22 cellular contexts compared by ENCODE assay signal in genomic region chr15:60530168-60530567, GRCh38. TPM values are rescaled to one million over a fixed set of nuclear protein-coding genes. Genes with fewer than 3 reads are reported as not detected.
DNase-seq lines count a peak whose midpoint lies in the region; ATAC-seq, FAIRE-seq and TF ChIP-seq lines count a peak whose summit lies in the region.
"Had no signal": no experiment of that assay in that cellular context is flagged by ENCODE, and none has a peak within 500 bp of the region (broad histone marks: within the 10 kb centered on the region; RNA-seq: fewer than 3 reads in every experiment).

No MANE protein-coding gene starts in this region.

- WGBS in HepG2 (ENCODE audit: low lambda C conversion rate) = 91% methylated on average over 4 of the region's 4 CpGs
- 71% methylated on average over 4 of the region's 4 CpGs for WGBS in right lobe of liver (ENCODE audit: insufficient coverage, low coverage, low lambda C conversion rate, missing lambda C conversion rate)
- 96 to 97% methylated on average over 4 of the region's 4 CpGs for WGBS in upper lobe of left lung, 2 donors

- peaks cover 82 to 100% of the 10 kb centered on the region in 2 donors for H3K4me1 Mint-ChIP-seq in immature natural killer cell
- H3K4me1 Mint-ChIP-seq in stimulated activated effector memory CD8-positive, alpha-beta T cell treated with anti-CD3 and anti-CD28 coated beads, Interleukin-12 subunit alpha, Interleukin-12 subunit beta, amount 100 ng/mL, for 72 hours = peaks cover 85% of the 10 kb centered on the region

- H3K27ac Mint-ChIP-seq in immature natural killer cell = peak overlapping the region in 4 of 6 donors; percentile 73 to 93 (median 88)
- H3K27ac Mint-ChIP-seq in stimulated activated effector memory CD8-positive, alpha-beta T cell treated with anti-CD3 and anti-CD28 coated beads, Interleukin-12 subunit alpha, Interleukin-12 subunit beta, amount 100 ng/mL, for 72 hours = peak overlapping the region; percentile 96

- TF ChIP-seq POLR2A in HepG2 (IDR thresholded peaks at IDR 0.05; ENCODE audit: insufficient read depth in 1 of 2, low read depth in 2 of 2, low read length in 2 of 2) = no peak
- TF ChIP-seq POLR2A in right lobe of liver (IDR thresholded peaks at IDR 0.05) = no peak
- TF ChIP-seq POLR2A in upper lobe of left lung (IDR thresholded peaks at IDR 0.05) = no peak

- H3K36me3 ChIP-seq in HepG2 (replicated peaks in 1 of 2; ENCODE audit: control insufficient read depth in 1 of 2, insufficient read depth in 2 of 2, low read length in 2 of 2) (peaks cover 11 to 46% of the 10 kb centered on the region in 2 experiments; a peak in 4 of 5 replicates), right lobe of liver (no peaks in the 10 kb centered on the region), upper lobe of left lung (peaks cover 0 to 4% (median 0%) of the 10 kb centered on the region in 4 donors)

- no peak for DNase-seq in HepG2 (ENCODE audit: low spot score)
- no peak for DNase-seq in right lobe of liver
- no peak for DNase-seq in immature natural killer cell
- DNase-seq in stimulated activated effector memory CD8-positive, alpha-beta T cell treated with anti-CD3 and anti-CD28 coated beads, Interleukin-12 subunit alpha, Interleukin-12 subunit beta, amount 100 ng/mL, for 72 hours (ENCODE audit: low spot score in 2 of 2) = no peak
- no peak for DNase-seq in upper lobe of left lung
- no peak for DNase-seq in sciatic nerve (ENCODE audit: low spot score)
- DNase-seq: AML-193, Kasumi-1, NCI-H1092 treated with DMSO at 0.1 percent for 48 hours, NCI-H1436, NCI-H187 treated with DMSO at 0.1 percent for 48 hours, NCI-H2171 treated with DMSO at 0.1 percent for 48 hours, NCI-H345, Right ventricle myocardium superior, RPMI8226 had no signal

- H3K79me2 ChIP-seq in HepG2 (ENCODE audit: insufficient read depth, low read length) = peaks cover 15% of the 10 kb centered on the region

- TF ChIP-seq RAD21 in HepG2 (CRISPR knock-in tag; IDR thresholded peaks at IDR 0.05) = no peak

- FAIRE-seq in HepG2 (lab: Jason Lieb, UNC) = no peak
- FAIRE-seq: A204.1, D721Med, GM19239 had no signal

- H3K9me3 Mint-ChIP-seq in immature natural killer cell = no peaks in the 10 kb centered on the region
- no peaks in the 10 kb centered on the region for H3K9me3 Mint-ChIP-seq in stimulated activated effector memory CD8-positive, alpha-beta T cell treated with anti-CD3 and anti-CD28 coated beads, Interleukin-12 subunit alpha, Interleukin-12 subunit beta, amount 100 ng/mL, for 72 hours

- no peak overlapping the region for H2AFZ ChIP-seq in HepG2 (ENCODE audit: low read length)

- POLR2A ChIA-PET in HepG2 (lab: Yijun Ruan, JAX) = no interaction called here

- H3K27me3 ChIP-seq in HepG2 (ENCODE audit: control insufficient read depth in 1 of 2, insufficient read depth in 2 of 2, low read length in 2 of 2) (no peaks in the 10 kb centered on the region), right lobe of liver (no peaks in the 10 kb centered on the region), upper lobe of left lung (no peaks in the 10 kb centered on the region)
- H3K27me3 ChIP-seq: BLaER1 treated with 17β-estradiol and CSF1 and Interleukin-3, amounts not matched to agents 10 nM and 100 nM had no signal

- peak overlapping the region; percentile 32 for H3K27ac ChIP-seq in HepG2 (ENCODE audit: extremely low read length, insufficient read depth, low read length)
- no peak overlapping the region for H3K27ac ChIP-seq in right lobe of liver
- peak overlapping the region; percentile 52; the same call in 1 of the 2 replicates for H3K27ac ChIP-seq in VCaP
- no peak overlapping the region for H3K27ac ChIP-seq in upper lobe of left lung
- H3K27ac ChIP-seq: BLaER1 treated with 17β-estradiol and CSF1 and Interleukin-3, amounts not matched to agents 10 nM and 100 nM had no signal

- H3K4me3 ChIP-seq in HepG2 (replicated peaks in 1 of 3; ENCODE audit: insufficient read depth in 1 of 3, low read depth in 2 of 3, low read length in 3 of 3) (no peak overlapping the region), right lobe of liver (no peak overlapping the region), upper lobe of left lung (no peak overlapping the region)
- H3K4me3 ChIP-seq: BLaER1 treated with 17β-estradiol and CSF1 and Interleukin-3, amounts not matched to agents 10 nM and 100 nM had no signal

- peaks cover 0 to 5% (median 0%) of the 10 kb centered on the region in 3 donors for H3K27me3 Mint-ChIP-seq in immature natural killer cell (ENCODE audit: low read depth in 3 of 3)

- H3K4me1 ChIP-seq in HepG2 (ENCODE audit: insufficient read depth, low read length) = peaks cover 23% of the 10 kb centered on the region
- H3K4me1 ChIP-seq in right lobe of liver = peaks cover 0 to 50% (median 16%) of the 10 kb centered on the region in 4 donors
- H3K4me1 ChIP-seq in upper lobe of left lung = peaks cover 0 to 9% (median 3%) of the 10 kb centered on the region in 4 donors

- intact Hi-C loops in HepG2 (cut with micrococcal nuclease; ENCODE audit: unreplicated experiment) (no loop called here), right lobe of liver (cut with DNase I) (no loop called here), sciatic nerve (cut with DNase I) (no loop called here)

- TF ChIP-seq EP300 in HepG2 (IDR thresholded peaks at IDR 0.05; ENCODE audit: low read depth in 2 of 2, low read length in 2 of 2) (no peak), HepG2 (CRISPR knock-in tag; IDR thresholded peaks at IDR 0.05; ENCODE audit: borderline replicate concordance) (no peak), upper lobe of left lung (IDR thresholded peaks at IDR 0.05) (no peak)

- BruUV-seq in HepG2 (replicated peaks; lab: Mats Ljungman, UMichigan) = no TSS peak

- TF ChIP-seq CTCF in HepG2 (CRISPR knock-in tag; IDR thresholded peaks at IDR 0.05) = no peak
- no peak for TF ChIP-seq CTCF in right lobe of liver (IDR thresholded peaks at IDR 0.05)
- TF ChIP-seq CTCF in VCaP (conservative IDR thresholded peaks at IDR 0.05) = no peak
- TF ChIP-seq CTCF in upper lobe of left lung (IDR thresholded peaks at IDR 0.05) = no peak

- H3K4me3 Mint-ChIP-seq in immature natural killer cell = no peak overlapping the region
- no peak overlapping the region for H3K4me3 Mint-ChIP-seq in stimulated activated effector memory CD8-positive, alpha-beta T cell treated with anti-CD3 and anti-CD28 coated beads, Interleukin-12 subunit alpha, Interleukin-12 subunit beta, amount 100 ng/mL, for 72 hours

- CTCF ChIA-PET in HepG2 (lab: Yijun Ruan, JAX; ENCODE audit: low intra/inter-chr PET ratio, low total read pairs) = no interaction called here

- H3K9me3 ChIP-seq in HepG2 (ENCODE audit: low read length) = no peaks in the 10 kb centered on the region
- no peaks in the 10 kb centered on the region for H3K9me3 ChIP-seq in right lobe of liver
- no peaks in the 10 kb centered on the region for H3K9me3 ChIP-seq in upper lobe of left lung
- H3K9me3 ChIP-seq: BLaER1 treated with 17β-estradiol and CSF1 and Interleukin-3, amounts not matched to agents 10 nM and 100 nM had no signal

- no peak; the same call in 2 of the 3 replicates for ATAC-seq in HepG2
- ATAC-seq in right lobe of liver = no peak
- no peak for ATAC-seq in stimulated activated effector memory CD8-positive, alpha-beta T cell treated with anti-CD3 and anti-CD28 coated beads, Interleukin-12 subunit alpha, Interleukin-12 subunit beta, amount 100 ng/mL, for 72 hours
- ATAC-seq in upper lobe of left lung (ENCODE audit: low FRiP score in 2 of 2) = no peak
- ATAC-seq in activated CD4-positive, CD25-positive, alpha-beta regulatory T cell treated with anti-CD3 and anti-CD28 coated beads, Interleukin-2, amount 50 U/mL, for 24 hours = no peak
- no peak for ATAC-seq in sciatic nerve
- ATAC-seq: HCT116 had no signal

- no peak overlapping the region for H3K9ac ChIP-seq in HepG2 (ENCODE audit: insufficient read depth, low read depth, low read length)
- H3K9ac ChIP-seq: BLaER1 treated with 17β-estradiol and CSF1 and Interleukin-3, amounts not matched to agents 10 nM and 100 nM had no signal

- in situ Hi-C loops in HepG2 (cut with HindIII; ENCODE audit: extremely low pct_ligation_motif_present, low pct_unique_long_range_greater_than_20kb) = no loop called here

- H3K36me3 Mint-ChIP-seq in immature natural killer cell = peaks cover 4 to 11% (median 4%) of the 10 kb centered on the region in 3 donors
- H3K36me3 Mint-ChIP-seq in stimulated activated effector memory CD8-positive, alpha-beta T cell treated with anti-CD3 and anti-CD28 coated beads, Interleukin-12 subunit alpha, Interleukin-12 subunit beta, amount 100 ng/mL, for 72 hours = peaks cover 100% of the 10 kb centered on the region

- no peak overlapping the region for H3K4me2 ChIP-seq in HepG2 (ENCODE audit: low read depth, low read length)
- H3K4me2 ChIP-seq: BLaER1 treated with 17β-estradiol and CSF1 and Interleukin-3, amounts not matched to agents 10 nM and 100 nM had no signal

- peaks cover 29% of the 10 kb centered on the region; the same call in 1 of the 2 replicates for H4K20me1 ChIP-seq in HepG2 (ENCODE audit: insufficient read depth, low read length)

TF ChIP-seq in HepG2, 621 proteins besides CTCF, POLR2A, EP300 and RAD21 (continues in another document):
- peak; percentile 95 for TF ChIP-seq ZNF121 (CRISPR knock-in tag; IDR thresholded peaks at IDR 0.05)

RNA-seq across cellular contexts. Expression of gene ICE2, which starts 51.2 kb away (rescaled TPM):
- 26.4 and 40.9 TPM in 2 replicates for total RNA-seq in HepG2 (2016; rRNA removed; fragmentation: Illumina TruSeq; extraction: Trizol)
- 6.4 and 8.6 TPM in 2 replicates for total RNA-seq in HepG2 (2016; cell fraction: cytosol; rRNA removed; fragmentation: Illumina TruSeq; extraction: Trizol; ENCODE audit: low read depth)
- 23.8 and 38.6 TPM in 2 replicates for total RNA-seq in HepG2 (2016; cell fraction: insoluble cytoplasmic fraction; rRNA removed; fragmentation: Illumina TruSeq; extraction: Trizol)
- 19.6 and 21.3 TPM in 2 replicates for total RNA-seq in HepG2 (2016; cell fraction: membrane; rRNA removed; fragmentation: Illumina TruSeq; extraction: Trizol)
- total RNA-seq in HepG2 (2016; cell fraction: nucleus; rRNA removed; fragmentation: Illumina TruSeq; extraction: Trizol) = 41.9 and 47.8 TPM in 2 replicates
- 20.5 and 24.8 TPM in 2 replicates for polyA plus RNA-seq in HepG2 (2011; rRNA removed)
- polyA plus RNA-seq in HepG2 (2011; cell fraction: cytosol; rRNA removed) = 11.0 and 15.0 TPM in 2 replicates
- polyA plus RNA-seq in HepG2 (2011; cell fraction: nucleus; rRNA removed) = 20.0 and 21.2 TPM in 2 replicates
- polyA plus RNA-seq in HepG2 (2012) = 20.7 and 23.9 TPM in 2 replicates
- polyA plus RNA-seq in HepG2 (2016; cell fraction: cytosol; fragmentation: Illumina TruSeq; extraction: Trizol; ENCODE audit: low read depth) = 9.1 and 9.3 TPM in 2 replicates
- polyA plus RNA-seq in HepG2 (2016; cell fraction: insoluble cytoplasmic fraction; fragmentation: Illumina TruSeq; extraction: Trizol; ENCODE audit: low read depth) = 35.5 and 42.1 TPM in 2 replicates
- 13.2 and 14.7 TPM in 2 replicates for polyA plus RNA-seq in HepG2 (2016; cell fraction: membrane; fragmentation: Illumina TruSeq; extraction: Trizol; ENCODE audit: low read depth)
- 34.0 and 49.3 TPM in 2 replicates for polyA plus RNA-seq in HepG2 (2016; cell fraction: nucleus; fragmentation: Illumina TruSeq; extraction: Trizol; ENCODE audit: insufficient read depth, low read depth)
- polyA minus RNA-seq in HepG2 (2011; rRNA and poly(A)+ RNA removed; ENCODE audit: low replicate concordance) = 28.7 and 67.9 TPM in 2 replicates
- polyA minus RNA-seq in HepG2 (2011; cell fraction: cytosol; rRNA and poly(A)+ RNA removed) = 12.0 and 16.0 TPM in 2 replicates
- polyA minus RNA-seq in HepG2 (2011; cell fraction: nucleus; rRNA and poly(A)+ RNA removed) = 113 and 126 TPM in 2 replicates
- 10 to 100 TPM; 13.1 to 31.7 (median 17.6) TPM for total RNA-seq in right lobe of liver
- 10 to 100 TPM; 26.5 to 40.7 (median 33.4) TPM for polyA plus RNA-seq in immature natural killer cell
- 10 to 100 TPM; 15.0 to 40.7 (median 32.8) TPM for total RNA-seq in upper lobe of left lung
- total RNA-seq in sciatic nerve = 55.1 TPM

Comparison
In these comparisons a context has a peak if more than half of its experiments do, and no peak if none do; other contexts are left out.
1. H3K27ac ChIP-seq: peak in HepG2 (single experiment) and VCaP (single experiment); none in right lobe of liver (0 of 3) and upper lobe of left lung (0 of 4).